Comparison of ENCODE assay signal across 8 cellular contexts in the genomic region with DNA sequence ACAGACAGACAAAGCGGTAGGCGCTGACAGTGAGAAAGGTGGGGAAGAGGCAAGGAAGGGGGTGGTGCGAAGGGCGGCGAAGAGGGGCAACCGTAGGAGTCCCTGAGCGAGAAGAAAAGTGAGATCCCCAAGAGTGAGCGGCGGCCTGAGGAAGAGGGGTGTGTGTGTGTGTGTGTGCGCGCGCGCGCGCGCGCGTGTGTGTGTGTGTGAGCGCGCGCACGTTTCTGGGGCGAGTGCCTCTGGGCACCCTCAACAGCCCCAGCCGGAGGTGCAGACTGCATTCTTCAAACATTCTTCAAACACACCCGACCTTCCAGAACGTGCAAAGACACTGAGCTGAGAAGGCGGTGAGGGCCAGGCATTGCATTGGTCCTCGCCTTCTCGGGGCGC.
A peak's percentile ranks its signal among the peaks of the same experiment; 100 is the strongest.
DNase-seq lines count a peak whose midpoint lies in the region; ATAC-seq and TF ChIP-seq lines count a peak whose summit lies in the region.

No MANE protein-coding gene starts in this region.

- CTCF ChIA-PET in CD8-positive, alpha-beta memory T cell (lab: Charles Lee) = interaction anchor here (0.7 to 2.0 kb wide), 2 partner anchors 10 to 12 kb away, joined by 3 to 5 read pairs; no protein-coding TSS in a partner anchor

- peak overlapping the region; percentile 95 for H2BK15ac ChIP-seq in neuronal stem cell (ENCODE audit: low read length)

- H3K4me3 ChIP-seq in CD8-positive, alpha-beta memory T cell (ENCODE audit: low read length) = no peak overlapping the region
- H3K4me3 ChIP-seq in epithelial cell of proximal tubule (ENCODE audit: low read depth, low read length) = peak overlapping the region; percentile 14
- H3K4me3 ChIP-seq in neuronal stem cell (ENCODE audit: low read length in 2 of 2) = peak overlapping the region in 1 of 2 donors; percentile 71

- H2BK5ac ChIP-seq in neuronal stem cell (ENCODE audit: low read length) = peak overlapping the region; percentile 72

- H4K91ac ChIP-seq in neuronal stem cell (ENCODE audit: low read depth, low read length, poor library complexity) = no peak overlapping the region

- POLR2A ChIA-PET in CD8-positive, alpha-beta memory T cell (lab: Charles Lee) = no interaction called here

- TF ChIP-seq CTCF in epithelial cell of proximal tubule (conservative IDR thresholded peaks at IDR 0.05; ENCODE audit: low read depth, low read length) = no peak

- peak overlapping the region; percentile 51 for H3K23ac ChIP-seq in neuronal stem cell (ENCODE audit: low read depth, low read length, poor library complexity)

- ATAC-seq in HG03175 (IDR thresholded peaks at IDR 0.05; ENCODE audit: unreplicated experiment) = no peak

- peak overlapping the region; percentile 46 to 91 (median 72) for H3K4me3 Mint-ChIP-seq in CD8-positive, alpha-beta memory T cell

- peak overlapping the region; percentile 47 for H3K4me2 ChIP-seq in neuronal stem cell (ENCODE audit: insufficient read depth, low read length, poor library complexity, severe bottlenecking)

- no peaks in the 10 kb centered on the region for H3K9me3 Mint-ChIP-seq in CD8-positive, alpha-beta memory T cell

- peak overlapping the region; percentile 72 for H3K9ac ChIP-seq in neuronal stem cell (ENCODE audit: low read depth, low read length, poor library complexity)

- no peaks in the 10 kb centered on the region for H3K9me3 ChIP-seq in CD8-positive, alpha-beta memory T cell (ENCODE audit: low read length)
- H3K9me3 ChIP-seq in neuronal stem cell (replicated peaks in 1 of 2; ENCODE audit: control insufficient read depth in 2 of 2, insufficient read depth in 1 of 2, low read depth in 1 of 2, low read length in 2 of 2) = no peaks in the 10 kb centered on the region

- H3K4ac ChIP-seq in neuronal stem cell (ENCODE audit: low read length) = no peak overlapping the region

- H3K27ac ChIP-seq in CD8-positive, alpha-beta memory T cell (ENCODE audit: low read depth, low read length) = no peak overlapping the region
- no peak overlapping the region for H3K27ac ChIP-seq in neuronal stem cell (replicated peaks; ENCODE audit: low read length)

- H4K8ac ChIP-seq in neuronal stem cell (ENCODE audit: low read depth, low read length) = no peak overlapping the region

- peak overlapping the region; percentile 55 for H2AFZ ChIP-seq in neuronal stem cell (ENCODE audit: low read length)

- H3K27ac Mint-ChIP-seq in CD8-positive, alpha-beta memory T cell = peak overlapping the region in 2 of 8 donors; percentile 5 to 74

- H3K4me1 ChIP-seq in CD8-positive, alpha-beta memory T cell (ENCODE audit: insufficient read depth, low read length) = no peaks in the 10 kb centered on the region
- H3K4me1 ChIP-seq in neuronal stem cell (ENCODE audit: control insufficient read depth in 2 of 2, insufficient read depth in 1 of 2, low read depth in 1 of 2, low read length in 2 of 2) = peaks cover 19 to 45% of the 10 kb centered on the region in 2 donors

- WGBS in neuronal stem cell (ENCODE audit: extremely low coverage in 2 of 2, insufficient read length in 2 of 2, insufficient replicate concordance in 1 of 2), 2 donors = no CpG with 5 or more reads among the region's 30 CpGs

- H3K4me1 Mint-ChIP-seq in CD8-positive, alpha-beta memory T cell = peaks cover 6 to 10% (median 7%) of the 10 kb centered on the region in 3 donors

- H3K36me3 ChIP-seq in CD8-positive, alpha-beta memory T cell (ENCODE audit: insufficient read depth, low read length) = no peaks in the 10 kb centered on the region
- no peaks in the 10 kb centered on the region for H3K36me3 ChIP-seq in neuronal stem cell (replicated peaks in 1 of 2; ENCODE audit: control insufficient read depth in 2 of 2, insufficient read depth in 2 of 2, low read length in 2 of 2)

- H3K18ac ChIP-seq in neuronal stem cell (ENCODE audit: low read length) = peak overlapping the region; percentile 94

- H2BK120ac ChIP-seq in neuronal stem cell (ENCODE audit: low read depth, low read length) = peak overlapping the region; percentile 76

- H3K27me3 Mint-ChIP-seq in CD8-positive, alpha-beta memory T cell = peaks cover 42 to 75% of the 10 kb centered on the region in 2 donors

- no peaks in the 10 kb centered on the region for H3K79me1 ChIP-seq in neuronal stem cell (ENCODE audit: low read depth, low read length)

- peak overlapping the region; percentile 84 for H2AK5ac ChIP-seq in neuronal stem cell (ENCODE audit: low read depth, low read length)

- no peak overlapping the region for H3K14ac ChIP-seq in neuronal stem cell (ENCODE audit: low read length)

- DNase-seq in CD8-positive, alpha-beta memory T cell = peak in 1 of 5 donors; percentile 16
- DNase-seq in NCI-H2227 (lab: John Stamatoyannopoulos, UW; ENCODE audit: unreplicated experiment) (peak; percentile 41), epithelial cell of proximal tubule (ENCODE audit: low read depth) (no peak), neuronal stem cell (ENCODE audit: low spot score) (no peak), SHP77 treated with DMSO at 0.1 percent for 48 hours (lab: John Stamatoyannopoulos, UW) (no peak), hippocampal formation (lab: John Stamatoyannopoulos, UW) (no peak), AG20443 (ENCODE audit: low spot score) (no peak)

- H2BK12ac ChIP-seq in neuronal stem cell (ENCODE audit: low read length) = no peak overlapping the region

- peaks cover 19% of the 10 kb centered on the region for H3K27me3 ChIP-seq in CD8-positive, alpha-beta memory T cell (ENCODE audit: insufficient read depth, low read length, poor library complexity, severe bottlenecking)
- peaks cover 5 to 92% (median 26%) of the 10 kb centered on the region in 3 experiments for H3K27me3 ChIP-seq in neuronal stem cell (ENCODE audit: control insufficient read depth in 3 of 3, insufficient read depth in 3 of 3, low read depth in 1 of 3, low read length in 3 of 3)

- H3K36me3 Mint-ChIP-seq in CD8-positive, alpha-beta memory T cell = no peaks in the 10 kb centered on the region
